ENCODE assay signal across 8 cellular contexts in the genomic region with DNA sequence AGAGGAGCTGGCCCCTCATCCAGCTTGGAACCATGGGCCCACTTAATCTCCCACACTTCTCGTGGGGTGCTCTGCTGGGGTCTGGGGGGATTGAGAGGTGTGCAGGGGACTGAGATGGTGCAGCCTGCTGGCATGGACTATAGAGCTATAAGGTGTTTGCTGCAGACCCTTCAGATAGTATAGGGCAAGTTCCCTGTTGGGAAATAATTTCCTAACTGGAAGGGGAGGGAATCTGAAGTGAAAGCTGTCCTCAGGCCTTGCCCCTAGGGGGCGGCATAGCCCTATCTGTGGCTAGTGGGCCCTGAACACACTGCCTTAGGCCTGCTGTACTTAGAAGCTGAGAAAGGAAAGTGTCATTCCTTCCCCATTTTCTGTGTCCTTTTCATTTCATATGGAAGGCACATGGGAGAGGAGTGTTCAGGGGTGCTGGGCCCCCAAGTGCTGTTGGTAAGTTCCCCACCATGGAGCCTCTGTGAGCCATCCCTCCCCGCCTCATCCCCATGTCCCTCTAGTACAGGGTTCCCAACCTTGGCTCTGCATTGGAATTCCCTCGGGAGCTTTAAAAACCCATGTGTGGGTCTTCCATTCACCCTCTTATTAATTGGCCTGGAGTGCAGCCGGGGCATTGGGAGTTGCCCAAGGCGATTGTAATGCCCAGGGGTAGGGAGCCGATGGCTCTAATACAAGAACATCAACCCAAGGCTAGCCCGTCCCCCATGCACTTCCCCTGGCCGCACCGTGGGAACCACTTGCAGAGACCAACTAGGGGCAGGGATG. TPM values are rescaled to one million over a fixed set of nuclear protein-coding genes. Genes with fewer than 3 reads are reported as not detected.
DNase-seq lines count a peak whose midpoint lies in the region; ATAC-seq, FAIRE-seq and TF ChIP-seq lines count a peak whose summit lies in the region.

No MANE protein-coding gene starts in this region.

- no peaks in the 10 kb centered on the region for H3K27me3 Mint-ChIP-seq in chondrocyte (ENCODE audit: low read depth)

- peak; percentile 95 for TF ChIP-seq CTCF in VCaP (conservative IDR thresholded peaks at IDR 0.05)
- TF ChIP-seq CTCF in chondrocyte (IDR thresholded peaks at IDR 0.05) = peak; percentile 83

- peaks cover 16% of the 10 kb centered on the region for H3K36me3 Mint-ChIP-seq in chondrocyte (ENCODE audit: low read depth)

- no peak overlapping the region for H3K27ac Mint-ChIP-seq in chondrocyte (ENCODE audit: unreplicated experiment)

- FAIRE-seq in GM18507 (lab: Jason Lieb, UNC) = peak; percentile 75

- DNase-seq in AG08396 (ENCODE audit: low spot score) (peak; percentile 85), GM18507 (ENCODE audit: extremely low spot score, insufficient read length, low read depth) (peak; percentile 33), NCI-H2171 treated with DMSO at 0.1 percent for 48 hours (lab: John Stamatoyannopoulos, UW) (peak; percentile 65), chondrocyte (ENCODE audit: low spot score) (no peak), left colon (peak in 1 of 2 donors; percentile 76)
- DNase-seq in stimulated activated CD8-positive, alpha-beta memory T cell treated with anti-CD3 and anti-CD28 coated beads, Interleukin-2, amount 100 ng/mL, for 48 hours (ENCODE audit: low read depth in 2 of 2) = peak; percentile 23 to 34

- intact Hi-C loops in left colon (cut with DNase I, micrococcal nuclease) = no loop called here

- H3K27ac ChIP-seq in VCaP = no peak overlapping the region

- H3K9me3 Mint-ChIP-seq in chondrocyte (ENCODE audit: low read depth) = no peaks in the 10 kb centered on the region

- H3K4me1 Mint-ChIP-seq in chondrocyte (ENCODE audit: low read depth) = peaks cover 8% of the 10 kb centered on the region

- ATAC-seq in left colon (peak; percentile 74), GM21619 (IDR thresholded peaks at IDR 0.05; ENCODE audit: unreplicated experiment) (no peak)

- H3K4me3 Mint-ChIP-seq in chondrocyte (ENCODE audit: unreplicated experiment) = no peak overlapping the region

RNA-seq across cellular contexts. Expression of a gene that starts 19.7 kb away (rescaled TPM):
- total RNA-seq in chondrocyte = 56.5 to 77.7 TPM (median 58.8 TPM) in 3 replicates
- total RNA-seq in left colon = 10 to 100 TPM; 49.5 to 49.8 TPM

RNA-seq across cellular contexts. Expression of a gene that starts 36.4 kb away (rescaled TPM):
- not detected in 3 replicates for total RNA-seq in chondrocyte
- not detected for total RNA-seq in left colon
